Comparison of ENCODE assay signal across 13 cellular contexts in the genomic region with DNA sequence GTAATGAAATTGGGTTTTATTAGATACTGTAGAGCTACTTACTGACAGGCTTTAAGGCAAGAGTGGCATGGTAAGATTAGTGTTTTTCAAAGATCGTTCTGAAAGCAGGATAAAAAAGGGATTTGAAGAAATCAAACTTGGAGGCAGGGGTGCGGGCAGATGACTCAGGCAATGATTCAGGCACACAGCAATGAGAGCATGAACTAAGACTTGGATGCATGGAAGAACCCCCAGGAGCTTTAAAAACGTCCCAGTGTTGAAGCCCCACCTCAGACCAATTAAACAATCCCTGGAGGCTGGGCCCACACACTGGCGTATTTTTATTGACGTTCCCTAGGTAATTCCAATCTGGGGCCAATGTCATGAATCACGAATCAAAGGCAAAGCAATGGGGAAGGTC.
DNase-seq lines count a peak whose midpoint lies in the region; ATAC-seq, FAIRE-seq and TF ChIP-seq lines count a peak whose summit lies in the region.
"Had no signal": no experiment of that assay in that cellular context is flagged by ENCODE, and none has a peak within 500 bp of the region (broad histone marks: within the 10 kb centered on the region; RNA-seq: fewer than 3 reads in every experiment).

No MANE protein-coding gene starts in this region.

- BruUV-seq in HCT116 (replicated peaks; lab: Mats Ljungman, UMichigan): no TSS peak

- H3K9me2 ChIP-seq in HCT116 (ENCODE audit: insufficient read depth): no peaks in the 10 kb centered on the region

- peak overlapping the region; percentile 40 for H2AFZ ChIP-seq in HCT116 (ENCODE audit: low read depth, low read length, poor library complexity, severe bottlenecking)

- H3K27me3 ChIP-seq in HCT116 (ENCODE audit: insufficient read depth, low read length): no peaks in the 10 kb centered on the region
- H3K27me3 ChIP-seq in esophagus squamous epithelium: no peaks in the 10 kb centered on the region

- POLR2A ChIA-PET in A549 (lab: Yijun Ruan, JAX): no interaction called here
- POLR2A ChIA-PET in HCT116 (lab: Charles Lee): no interaction called here

- H3K4me2 ChIP-seq in A549: peak overlapping the region; percentile 69
- peak overlapping the region; percentile 39 for H3K4me2 ChIP-seq in HCT116 (ENCODE audit: low read length)

- TF ChIP-seq CTCF in A549 (IDR thresholded peaks at IDR 0.05) (no peak), HCT116 (IDR thresholded peaks at IDR 0.05 in 2 of 3, conservative IDR thresholded peaks at IDR 0.05 in 1 of 3; ENCODE audit: borderline replicate concordance in 1 of 3, insufficient read depth in 1 of 3, low read depth in 2 of 3, low read length in 2 of 3) (no peak), foreskin fibroblast (IDR thresholded peaks at IDR 0.05; ENCODE audit: low read depth, low read length) (no peak), esophagus squamous epithelium (IDR thresholded peaks at IDR 0.05) (no peak), GM10266 (IDR thresholded peaks at IDR 0.05; ENCODE audit: control insufficient read depth, insufficient read depth, low read depth, missing control alignments) (no peak)

- H3K4me1 ChIP-seq in A549: peaks cover 21% of the 10 kb centered on the region
- H3K4me1 ChIP-seq in HCT116 (ENCODE audit: control insufficient read depth in 1 of 2, insufficient read depth in 2 of 2, low read length in 2 of 2): peaks cover 6 to 14% of the 10 kb centered on the region in 2 experiments; a peak in 3 of 4 replicates
- peaks cover 0 to 26% (median 0%) of the 10 kb centered on the region in 3 donors for H3K4me1 ChIP-seq in esophagus squamous epithelium

- DNase-seq in A549 (ENCODE audit: low read depth in 1 of 2, low spot score in 1 of 2) (peak in 1 of 2 experiments; percentile 18), HCT116 (ENCODE audit: low read depth, low spot score) (no peak), amniotic stem cell (lab: John Stamatoyannopoulos, UW) (peak; percentile 6), foreskin fibroblast (peak; percentile 29 to 72), esophagus squamous epithelium (lab: John Stamatoyannopoulos, UW) (no peak), DMS 273 treated with DMSO at 0.1 percent for 48 hours (lab: John Stamatoyannopoulos, UW) (no peak), GM10266 (ENCODE audit: extremely low spot score) (no peak)
- DNase-seq: activated naive CD8-positive, alpha-beta T cell treated with anti-CD3 and anti-CD28 coated beads, Interleukin-2, amount 10 ng/mL, durations not matched to agents 7 days and 5 days; cortex of kidney; NCI-H345; occipital lobe had no signal

- no peaks in the 10 kb centered on the region for H3K9me3 ChIP-seq in A549
- H3K9me3 ChIP-seq in HCT116 (ENCODE audit: control insufficient read depth in 1 of 2, insufficient read depth in 1 of 2, low read depth in 1 of 2, low read length in 2 of 2): no peaks in the 10 kb centered on the region
- no peaks in the 10 kb centered on the region for H3K9me3 ChIP-seq in esophagus squamous epithelium

- no peak for TF ChIP-seq EP300 in A549 (IDR thresholded peaks at IDR 0.05)

- intact Hi-C loops in HCT116 (cut with micrococcal nuclease): loop anchor here (2.0 kb wide), 1 partner anchor 60 kb away; no protein-coding TSS in a partner anchor
- intact Hi-C loops in esophagus squamous epithelium (cut with DNase I): no loop called here

- H3K79me2 ChIP-seq in HCT116 (ENCODE audit: insufficient read depth, low read length): no peaks in the 10 kb centered on the region

- FAIRE-seq in A549 (lab: Jason Lieb, UNC): no peak

- H4K20me1 ChIP-seq in HCT116 (ENCODE audit: insufficient read depth): no peaks in the 10 kb centered on the region

- no peak overlapping the region for H3K9ac ChIP-seq in HCT116 (ENCODE audit: low read length)

- ATAC-seq in A549 (peak; percentile 40 to 68; a peak in 4 of 6 replicates), HCT116 (peak; percentile 34; the same call in 1 of the 2 replicates), GM21717 (IDR thresholded peaks at IDR 0.05; ENCODE audit: unreplicated experiment) (no peak)
- ATAC-seq: activated CD4-positive, CD25-positive, alpha-beta regulatory T cell treated with anti-CD3 and anti-CD28 coated beads, Interleukin-2, amount 50 U/mL, for 24 hours had no signal

- H3K36me3 ChIP-seq in HCT116 (ENCODE audit: control insufficient read depth in 1 of 2, insufficient read depth in 2 of 2, low read length in 2 of 2) (no peaks in the 10 kb centered on the region), esophagus squamous epithelium (no peaks in the 10 kb centered on the region)

- CTCF ChIA-PET in A549 (lab: Yijun Ruan, JAX): interaction anchor here (1.2 to 1.8 kb wide), 2 partner anchors 60 to 63 kb away, joined by 3 to 7 read pairs; no protein-coding TSS in a partner anchor
- CTCF ChIA-PET in HCT116 (lab: Charles Lee): no interaction called here

- RAD21 ChIA-PET in HCT116 (lab: Charles Lee; ENCODE audit: low non-redundant PET in 1 of 2, low total read pairs in 2 of 2, uncharacterized antibody in 2 of 2, unreplicated experiment in 2 of 2): no interaction called here

- H3K4me3 ChIP-seq in A549 (no peak overlapping the region), HCT116 (replicated peaks in 1 of 2; ENCODE audit: low read depth in 1 of 2, low read length in 2 of 2) (no peak overlapping the region), foreskin fibroblast (ENCODE audit: low read depth in 1 of 2, low read length in 2 of 2) (no peak overlapping the region), esophagus squamous epithelium (no peak overlapping the region)

- TF ChIP-seq POLR2A in A549 (IDR thresholded peaks at IDR 0.05; ENCODE audit: low read length) (no peak), HCT116 (IDR thresholded peaks at IDR 0.05; ENCODE audit: borderline replicate concordance, extremely low read depth, insufficient read depth, insufficient read length) (no peak), esophagus squamous epithelium (IDR thresholded peaks at IDR 0.05) (no peak)

- TF ChIP-seq RAD21 in A549 (conservative IDR thresholded peaks at IDR 0.05 in 1 of 2, IDR thresholded peaks at IDR 0.05 in 1 of 2) (no peak), HCT116 (IDR thresholded peaks at IDR 0.05; ENCODE audit: low read depth) (no peak)

- peak overlapping the region; percentile 36 to 56; a peak in 4 of 6 replicates for H3K27ac ChIP-seq in A549
- H3K27ac ChIP-seq in HCT116 (ENCODE audit: low read depth, low read length): no peak overlapping the region
- H3K27ac ChIP-seq in esophagus squamous epithelium: no peak overlapping the region

- WGBS in A549 (ENCODE audit: missing lambda C conversion rate): 25% methylated on average over 6 of the region's 6 CpGs
- 28 to 54% methylated on average over 6 of the region's 6 CpGs for WGBS in esophagus squamous epithelium, 2 donors

TF ChIP-seq in A549, 52 proteins besides CTCF, POLR2A, EP300 and RAD21:
- TF ChIP-seq FOSL2 (IDR thresholded peaks at IDR 0.05): peak; percentile 48; the same call in 1 of the 2 replicates
- TF ChIP-seq FOSL2 (CRISPR knock-in tag; IDR thresholded peaks at IDR 0.05): peak; percentile 41; the same call in 1 of the 2 replicates
- no peak for TF ChIP-seq CBX8 (IDR thresholded peaks at IDR 0.05)

TF ChIP-seq in HCT116, 20 proteins besides CTCF, POLR2A, EP300 and RAD21:
- TF ChIP-seq TCF7L2 (IDR thresholded peaks at IDR 0.05; ENCODE audit: borderline replicate concordance, extremely low read depth, insufficient read depth, insufficient read length): no peak
- TF ChIP-seq JUND (IDR thresholded peaks at IDR 0.05): no peak
- 0 out of 2 replicates have a peak, but pooled peaks have one; percentile 34 for TF ChIP-seq FOSL1 (IDR thresholded peaks at IDR 0.05; ENCODE audit: low read depth)

Comparison
In these comparisons a context has a peak if more than half of its experiments do, and no peak if none do; other contexts are left out.
1. DNase-seq: peak in amniotic stem cell (single experiment) and foreskin fibroblast (2 of 2); none in HCT116 (single experiment), esophagus squamous epithelium (single experiment), DMS 273 treated with DMSO at 0.1 percent for 48 hours (single experiment) and GM10266 (single experiment).
2. H3K27ac ChIP-seq: peak in A549 (2 of 2); none in HCT116 (single experiment) and esophagus squamous epithelium (0 of 4).